ENCODE assay signal across 9 cellular contexts in genomic region chr1:1505801-1506200, GRCh38. TPM values are rescaled to one million over a fixed set of nuclear protein-coding genes. Genes with fewer than 3 reads are reported as not detected.
A peak's percentile ranks its signal among the peaks of the same experiment; 100 is the strongest.
DNase-seq lines count a peak whose midpoint lies in the region; ATAC-seq, FAIRE-seq and TF ChIP-seq lines count a peak whose summit lies in the region.
"Not testable (repeated sequence)": the region's sequence is repeated elsewhere in the genome, so short reads cannot be mapped to it uniquely, and the experiment has no call there.
"Had no signal": no experiment of that assay in that cellular context is flagged by ENCODE, and none has a peak within 500 bp of the region (broad histone marks: within the 10 kb centered on the region; RNA-seq: fewer than 3 reads in every experiment).

No MANE protein-coding gene starts in this region.

- H3K4me1 Mint-ChIP-seq in activated CD8-positive, alpha-beta T cell treated with anti-CD3 and anti-CD28 coated beads for 36 hours (ENCODE audit: low read depth), result not testable (repeated sequence)
- peaks cover 16 to 21% of the 10 kb centered on the region in 2 donors for H3K4me1 Mint-ChIP-seq in natural killer cell treated with Interleukin-12 subunit alpha and Interleukin-12 subunit beta and Interleukin-15 and Interleukin-18, amount 100 ng/mL, for 72 hours (ENCODE audit: low read depth in 2 of 2)

- in situ Hi-C loops in mammary epithelial cell (cut with MboI; ENCODE audit: low sequenced_read_pairs in 2 of 2), result not testable (repeated sequence)

- H3K27ac ChIP-seq in OCI-LY7 (ENCODE audit: low read depth, low read length, poor library complexity, severe bottlenecking), result peak overlapping the region; percentile 64
- H3K27ac ChIP-seq in mammary epithelial cell (ENCODE audit: insufficient read depth, low read depth, low read length), result peak overlapping the region; percentile 8
- peak overlapping the region; percentile 79 to 84 for H3K27ac ChIP-seq in right atrium auricular region
- H3K27ac ChIP-seq in small intestine (ENCODE audit: low read depth in 1 of 2, low read length in 1 of 2), result peak overlapping the region; percentile 60 to 85

- peak overlapping the region; percentile 34; the same call in 1 of the 2 replicates for H3K4me2 ChIP-seq in OCI-LY7 (ENCODE audit: low read length)
- H3K4me2 ChIP-seq in mammary epithelial cell (ENCODE audit: insufficient read depth, low read depth, low read length), result not testable (repeated sequence)

- POLR2A ChIA-PET in OCI-LY7 (lab: Charles Lee), result not testable (repeated sequence)
- POLR2A ChIA-PET in activated CD8-positive, alpha-beta T cell treated with anti-CD3 and anti-CD28 coated beads for 36 hours (lab: Charles Lee), result interaction anchor here (0.7 to 1.3 kb wide), 2 partner anchors 28 to 106 kb away, joined by 3 read pairs; partner anchors contain the start of gene CCNL2

- H3K9ac ChIP-seq in mammary epithelial cell (ENCODE audit: insufficient read depth, low read length), result not testable (repeated sequence)

- WGBS in mammary epithelial cell (ENCODE audit: low coverage, missing lambda C conversion rate), result 29% methylated on average over 5 of the region's 5 CpGs
- 38 to 74% (median 64%) methylated on average over 5 of the region's 5 CpGs for WGBS in small intestine, 3 donors

- not testable (repeated sequence) for H4K20me1 ChIP-seq in OCI-LY7 (ENCODE audit: insufficient read depth, low read length); mammary epithelial cell (ENCODE audit: insufficient read depth, low read length)

- H3K4me1 ChIP-seq in OCI-LY7 (ENCODE audit: insufficient read depth, low read length, poor library complexity, severe bottlenecking), result peaks cover 20% of the 10 kb centered on the region
- peaks cover 11% of the 10 kb centered on the region for H3K4me1 ChIP-seq in mammary epithelial cell (ENCODE audit: insufficient read depth, low read length)
- not testable (repeated sequence) for H3K4me1 ChIP-seq in right atrium auricular region; small intestine (ENCODE audit: control insufficient read depth in 2 of 2, insufficient read depth in 1 of 2, low read depth in 1 of 2, low read length in 1 of 2)

- intact Hi-C loops in OCI-LY7 (cut with micrococcal nuclease; ENCODE audit: unreplicated experiment); activated CD8-positive, alpha-beta T cell treated with anti-CD3 and anti-CD28 coated beads for 36 hours (cut with micrococcal nuclease): not testable (repeated sequence)
- intact Hi-C loops in mammary epithelial cell (cut with micrococcal nuclease), result loop anchor here (1.0 to 10.0 kb wide), 5 partner anchors 65 to 200 kb away; partner anchors contain the start of genes AURKAIP1, CCNL2 and DVL1

- not testable (repeated sequence) for H3K36me3 ChIP-seq in OCI-LY7 (ENCODE audit: insufficient read depth, low read length); mammary epithelial cell (ENCODE audit: insufficient read depth, low read length); right atrium auricular region; small intestine (ENCODE audit: control insufficient read depth in 2 of 2, insufficient read depth in 2 of 2, low read length in 2 of 2)

- not testable (repeated sequence) for BruUV-seq in OCI-LY7 (replicated peaks; lab: Mats Ljungman, UMichigan)
- TSS peak; percentile 78 for BruUV-seq in mammary epithelial cell (replicated peaks; lab: Mats Ljungman, UMichigan)

- not testable (repeated sequence) for H3K9me2 ChIP-seq in OCI-LY7 (ENCODE audit: insufficient read depth, low read length)

- CTCF ChIA-PET in OCI-LY7 (lab: Charles Lee; ENCODE audit: unreplicated experiment); mammary epithelial cell (lab: Charles Lee; ENCODE audit: low non-redundant PET): not testable (repeated sequence)
- CTCF ChIA-PET in activated CD8-positive, alpha-beta T cell treated with anti-CD3 and anti-CD28 coated beads for 36 hours (lab: Charles Lee), result interaction anchor here (0.6 to 2.1 kb wide), 5 partner anchors 33 to 488 kb away, joined by 3 to 10 read pairs (median 4); partner anchors contain the start of genes AURKAIP1 and CCNL2

- H3K36me3 Mint-ChIP-seq in activated CD8-positive, alpha-beta T cell treated with anti-CD3 and anti-CD28 coated beads for 36 hours (ENCODE audit: low read depth); natural killer cell treated with Interleukin-12 subunit alpha and Interleukin-12 subunit beta and Interleukin-15 and Interleukin-18, amount 100 ng/mL, for 72 hours: not testable (repeated sequence)

- dilution Hi-C loops in mammary epithelial cell (cut with HindIII; ENCODE audit: low sequenced_read_pairs), result not testable (repeated sequence)

- FAIRE-seq in small intestine (lab: Jason Lieb, UNC), result not testable (repeated sequence)

- H3K9me3 Mint-ChIP-seq in activated CD8-positive, alpha-beta T cell treated with anti-CD3 and anti-CD28 coated beads for 36 hours; natural killer cell treated with Interleukin-12 subunit alpha and Interleukin-12 subunit beta and Interleukin-15 and Interleukin-18, amount 100 ng/mL, for 72 hours: not testable (repeated sequence)

- peak overlapping the region; percentile 87 for H3K27ac Mint-ChIP-seq in activated CD8-positive, alpha-beta T cell treated with anti-CD3 and anti-CD28 coated beads for 36 hours
- H3K27ac Mint-ChIP-seq in natural killer cell treated with Interleukin-12 subunit alpha and Interleukin-12 subunit beta and Interleukin-15 and Interleukin-18, amount 100 ng/mL, for 72 hours, result peak overlapping the region; percentile 77 to 82

- H3K4me3 Mint-ChIP-seq in activated CD8-positive, alpha-beta T cell treated with anti-CD3 and anti-CD28 coated beads for 36 hours, result peak overlapping the region; percentile 45
- peak overlapping the region; percentile 82 for H3K4me3 Mint-ChIP-seq in natural killer cell treated with Interleukin-12 subunit alpha and Interleukin-12 subunit beta and Interleukin-15 and Interleukin-18, amount 100 ng/mL, for 72 hours

- TF ChIP-seq CTCF in GM12865 (IDR thresholded peaks at IDR 0.05; ENCODE audit: insufficient read depth, low read depth, low read length, missing control alignments); OCI-LY7 (conservative IDR thresholded peaks at IDR 0.05; ENCODE audit: low read length); activated CD8-positive, alpha-beta T cell treated with anti-CD3 and anti-CD28 coated beads for 36 hours (IDR thresholded peaks at IDR 0.05); mammary epithelial cell (conservative IDR thresholded peaks at IDR 0.05 in 1 of 2, IDR thresholded peaks at IDR 0.05 in 1 of 2; ENCODE audit: extremely low read depth in 1 of 2, insufficient read depth in 1 of 2, low read depth in 1 of 2, low read length in 2 of 2); right atrium auricular region (IDR thresholded peaks at IDR 0.05): not testable (repeated sequence)

- not testable (repeated sequence) for H3K79me2 ChIP-seq in OCI-LY7 (ENCODE audit: insufficient read depth, low read depth, low read length); mammary epithelial cell (ENCODE audit: insufficient read depth, low read length)

- H3K27me3 ChIP-seq in mammary epithelial cell (ENCODE audit: insufficient read depth, low read length); right atrium auricular region; small intestine (ENCODE audit: control insufficient read depth in 2 of 2, insufficient read depth in 2 of 2, low read length in 2 of 2): not testable (repeated sequence)

- H2AFZ ChIP-seq in OCI-LY7 (ENCODE audit: low read length); mammary epithelial cell (ENCODE audit: low read depth, low read length): not testable (repeated sequence)

- not testable (repeated sequence) for H3K9me3 ChIP-seq in OCI-LY7 (ENCODE audit: low read length); mammary epithelial cell (replicated peaks; ENCODE audit: insufficient read depth, low read length); right atrium auricular region; small intestine (ENCODE audit: control insufficient read depth, low read depth)

- not testable (repeated sequence) for DNase-seq in GM12865 (ENCODE audit: low read depth); OCI-LY7 (ENCODE audit: low spot score); mammary epithelial cell; right atrium auricular region (ENCODE audit: low spot score); natural killer cell treated with Interleukin-12 subunit alpha and Interleukin-12 subunit beta and Interleukin-15 and Interleukin-18, amount 100 ng/mL, for 72 hours (ENCODE audit: low spot score); small intestine
- peak; percentile 9 for DNase-seq in activated CD8-positive, alpha-beta T cell treated with anti-CD3 and anti-CD28 coated beads for 36 hours

- not testable (repeated sequence) for H3K27me3 Mint-ChIP-seq in activated CD8-positive, alpha-beta T cell treated with anti-CD3 and anti-CD28 coated beads for 36 hours; natural killer cell treated with Interleukin-12 subunit alpha and Interleukin-12 subunit beta and Interleukin-15 and Interleukin-18, amount 100 ng/mL, for 72 hours

- not testable (repeated sequence) for ATAC-seq in activated CD8-positive, alpha-beta T cell treated with anti-CD3 and anti-CD28 coated beads for 36 hours; natural killer cell treated with Interleukin-12 subunit alpha and Interleukin-12 subunit beta and Interleukin-15 and Interleukin-18, amount 100 ng/mL, for 72 hours

- peak overlapping the region; percentile 35 for H3K4me3 ChIP-seq in GM12865 (ENCODE audit: low read depth, low read length)
- not testable (repeated sequence) for H3K4me3 ChIP-seq in OCI-LY7 (ENCODE audit: low read depth, low read length, poor library complexity, severe bottlenecking); mammary epithelial cell (replicated peaks in 1 of 3; ENCODE audit: insufficient read depth in 1 of 3, low read depth in 2 of 3, low read length in 3 of 3); right atrium auricular region; small intestine (ENCODE audit: low read depth in 1 of 2, low read length in 2 of 2)

RNA-seq across cellular contexts. Expression of gene ATAD3A, which starts 6.2 kb away (rescaled TPM):
- total RNA-seq in OCI-LY7 (2014; rRNA removed; shearing (Covaris generic)), result 79.9 and 81.9 TPM in 2 replicates
- 83.3 and 88.6 TPM in 2 replicates for total RNA-seq in OCI-LY7 (2022)
- 10 to 100 TPM; 61.7 to 65.1 TPM for total RNA-seq in activated CD8-positive, alpha-beta T cell treated with anti-CD3 and anti-CD28 coated beads for 36 hours
- 10 to 100 TPM; 20.7 to 70.2 TPM for total RNA-seq in mammary epithelial cell
- polyA plus RNA-seq in mammary epithelial cell, result 37.0 TPM
- polyA minus RNA-seq in mammary epithelial cell, result 7.8 TPM
- total RNA-seq in right atrium auricular region, result 10 to 100 TPM; 15.6 to 18.6 TPM
- total RNA-seq in natural killer cell treated with Interleukin-12 subunit alpha and Interleukin-12 subunit beta and Interleukin-15 and Interleukin-18, amount 100 ng/mL, for 72 hours, result 100 to 1,000 TPM in 1 of 2 donors, 10 to 100 TPM in 1; 52.7 to 126 TPM
- 10 to 100 TPM; 24.2 to 42.1 (median 25.9) TPM for polyA plus RNA-seq in small intestine

RNA-seq across cellular contexts. Expression of gene ATAD3B, which starts 34.2 kb away (rescaled TPM):
- total RNA-seq in OCI-LY7 (2014; rRNA removed; shearing (Covaris generic)), result 43.8 and 54.9 TPM in 2 replicates
- 54.3 and 62.4 TPM in 2 replicates for total RNA-seq in OCI-LY7 (2022)
- 10 to 100 TPM; 42.5 to 48.1 TPM for total RNA-seq in activated CD8-positive, alpha-beta T cell treated with anti-CD3 and anti-CD28 coated beads for 36 hours
- 10 to 100 TPM; 13.3 to 61.9 TPM for total RNA-seq in mammary epithelial cell
- 22.9 TPM for polyA plus RNA-seq in mammary epithelial cell
- 16.9 TPM for polyA minus RNA-seq in mammary epithelial cell
- total RNA-seq in right atrium auricular region, result 1 to 10 TPM; 2.7 to 5.7 TPM
- 100 to 1,000 TPM in 1 of 2 donors, 10 to 100 TPM in 1; 56.6 to 126 TPM for total RNA-seq in natural killer cell treated with Interleukin-12 subunit alpha and Interleukin-12 subunit beta and Interleukin-15 and Interleukin-18, amount 100 ng/mL, for 72 hours
- polyA plus RNA-seq in small intestine, result 10 to 100 TPM; 17.4 to 34.5 (median 21.3) TPM

RNA-seq across cellular contexts. Expression of gene TMEM240, which starts 34.6 kb away (rescaled TPM):
- total RNA-seq in OCI-LY7 (2014; rRNA removed; shearing (Covaris generic)), result 0.64 and 0.76 TPM in 2 replicates
- total RNA-seq in OCI-LY7 (2022) (2.1 and 2.7 TPM in 2 replicates), mammary epithelial cell (1 to 10 TPM in 1 of 2 donors, under 1 TPM in 1; 0.67 to 1.1 TPM), right atrium auricular region (1 to 10 TPM; 1.4 to 2.8 TPM)
- total RNA-seq in activated CD8-positive, alpha-beta T cell treated with anti-CD3 and anti-CD28 coated beads for 36 hours, result under 1 TPM; 0.45 to 0.74 TPM
- polyA plus RNA-seq in mammary epithelial cell (0.36 TPM), small intestine (1 to 10 TPM in 2 of 3 donors, not detected in 1; 1.6 to 3.7 TPM)
- polyA minus RNA-seq in mammary epithelial cell, result not detected
- total RNA-seq in natural killer cell treated with Interleukin-12 subunit alpha and Interleukin-12 subunit beta and Interleukin-15 and Interleukin-18, amount 100 ng/mL, for 72 hours, result 1 to 10 TPM in 1 of 2 donors, not detected in 1; 1.6 TPM
- total RNA-seq: ascending aorta, RPMI7951 had no signal

RNA-seq across cellular contexts. Expression of gene ATAD3C, which starts 56.3 kb away (rescaled TPM):
- total RNA-seq in OCI-LY7 (2014; rRNA removed; shearing (Covaris generic)), result 1.6 TPM in 1 of 2 replicates, not detected in the other
- total RNA-seq in OCI-LY7 (2022) (2.1 and 3.0 TPM in 2 replicates), mammary epithelial cell (1 to 10 TPM; 1.8 to 4.6 TPM), right atrium auricular region (1 to 10 TPM; 1.4 to 2.8 TPM)
- total RNA-seq in activated CD8-positive, alpha-beta T cell treated with anti-CD3 and anti-CD28 coated beads for 36 hours, result 1 to 10 TPM in 1 of 2 experiments, under 1 TPM in 1; 0.99 to 1.8 TPM
- polyA plus RNA-seq in mammary epithelial cell (2.6 TPM), small intestine (under 1 TPM in 2 of 3 donors, not detected in 1; 0.27 to 0.66 TPM)
- 0.26 TPM for polyA minus RNA-seq in mammary epithelial cell
- 1 to 10 TPM in 1 of 2 donors, under 1 TPM in 1; 0.17 to 1.7 TPM for total RNA-seq in natural killer cell treated with Interleukin-12 subunit alpha and Interleukin-12 subunit beta and Interleukin-15 and Interleukin-18, amount 100 ng/mL, for 72 hours
- total RNA-seq: ascending aorta, RPMI7951 had no signal

Comparison
In these comparisons a context has a peak if more than half of its experiments do, and no peak if none do; other contexts are left out.
1. H3K27ac ChIP-seq: peak in every context shown above with its lines; median percentile 82 in right atrium auricular region; 72 in small intestine; 64 in OCI-LY7; 8 in mammary epithelial cell.